ENCODE assay signal across 14 cellular contexts in genomic region chr4:23455482-23455881, GRCh38.
DNase-seq lines count a peak whose midpoint lies in the region; ATAC-seq and TF ChIP-seq lines count a peak whose summit lies in the region.
"Had no signal": no experiment of that assay in that cellular context is flagged by ENCODE, and none has a peak within 500 bp of the region (broad histone marks: within the 10 kb centered on the region; RNA-seq: fewer than 3 reads in every experiment).

No MANE protein-coding gene starts in this region.

- H2AK5ac ChIP-seq in mesendoderm (ENCODE audit: low read length) = no peak overlapping the region

- no peak overlapping the region for H3K18ac ChIP-seq in mesendoderm (ENCODE audit: low read length)

- no peak overlapping the region for H3K56ac ChIP-seq in mesendoderm (ENCODE audit: low read length)

- no CpG with 5 or more reads among the region's 3 CpGs for WGBS in mesendoderm (ENCODE audit: extremely low coverage, insufficient coverage, low lambda C conversion rate)

- no peak overlapping the region for H3K23ac ChIP-seq in mesendoderm (ENCODE audit: low read length)

- ATAC-seq in HG02610 (IDR thresholded peaks at IDR 0.05; ENCODE audit: unreplicated experiment) (no peak), HG03442 (IDR thresholded peaks at IDR 0.05; ENCODE audit: unreplicated experiment) (no peak), HG02970 (IDR thresholded peaks at IDR 0.05; ENCODE audit: low FRiP score, unreplicated experiment) (no peak)
- ATAC-seq: activated T-cell treated with anti-CD3 and anti-CD28 coated beads, Interleukin-2, amount 50 U/mL, for 4 hours; naive thymus-derived CD4-positive, alpha-beta T cell had no signal

- no peak overlapping the region for H3K9ac ChIP-seq in mesendoderm (ENCODE audit: low read length)
- H3K9ac ChIP-seq: KMS-11 had no signal

- H3K4me2 ChIP-seq in mesendoderm (ENCODE audit: low read length) = no peak overlapping the region
- H3K4me2 ChIP-seq: KMS-11 had no signal

- no peak overlapping the region for H4K8ac ChIP-seq in mesendoderm (ENCODE audit: low read depth, low read length)

- H3K4me3 ChIP-seq in epithelial cell of proximal tubule (ENCODE audit: low read depth, low read length) = no peak overlapping the region
- H3K4me3 ChIP-seq in mesendoderm (ENCODE audit: low read length) = no peak overlapping the region
- H3K4me3 ChIP-seq in HAP-1 = no peak overlapping the region

- H3K4me1 ChIP-seq in mesendoderm (ENCODE audit: control insufficient read depth, low read depth, low read length) (no peaks in the 10 kb centered on the region), HAP-1 (no peaks in the 10 kb centered on the region)

- in situ Hi-C loops in HAP-1 (cut with MboI; ENCODE audit: low sequenced_read_pairs) = no loop called here

- H4K5ac ChIP-seq in mesendoderm (ENCODE audit: low read length) = no peak overlapping the region

- H3K36me3 ChIP-seq in mesendoderm (ENCODE audit: control insufficient read depth, insufficient read depth, low read length) (no peaks in the 10 kb centered on the region), HAP-1 (replicated peaks) (no peaks in the 10 kb centered on the region)

- no peak overlapping the region for H3K27ac ChIP-seq in mesendoderm (ENCODE audit: low read depth, low read length)
- H3K27ac ChIP-seq: KMS-11 had no signal

- H2BK120ac ChIP-seq in mesendoderm (ENCODE audit: low read depth, low read length) = no peak overlapping the region

- TF ChIP-seq CTCF in epithelial cell of proximal tubule (conservative IDR thresholded peaks at IDR 0.05; ENCODE audit: low read depth, low read length) = peak; percentile 70

- H2BK15ac ChIP-seq in mesendoderm (replicated peaks; ENCODE audit: low read depth) = no peak overlapping the region

- H3K4ac ChIP-seq in mesendoderm (ENCODE audit: low read depth, low read length) = no peak overlapping the region

- no peak overlapping the region for H2BK5ac ChIP-seq in mesendoderm (ENCODE audit: low read length)

- no peaks in the 10 kb centered on the region for H3K79me2 ChIP-seq in mesendoderm (ENCODE audit: control insufficient read depth, insufficient read depth, low read length)

- no peaks in the 10 kb centered on the region for H3K79me1 ChIP-seq in mesendoderm (ENCODE audit: low read length)

- H3K27me3 ChIP-seq in mesendoderm (ENCODE audit: insufficient read depth, low read length, poor library complexity) (no peaks in the 10 kb centered on the region), HAP-1 (ENCODE audit: low read depth) (no peaks in the 10 kb centered on the region)

- DNase-seq in COLO829 (ENCODE audit: low spot score) (peak; percentile 1), NCI-H146 (lab: John Stamatoyannopoulos, UW) (peak; percentile 27), epithelial cell of proximal tubule (ENCODE audit: low read depth) (no peak), mesendoderm (peak; percentile 73), HAP-1 (ENCODE audit: low spot score in 2 of 2) (no peak)
- DNase-seq: activated T-cell treated with anti-CD3 and anti-CD28 coated beads, Interleukin-2, amount 50 U/mL, for 4 hours; C1 segment of cervical spinal cord; central memory CD4-positive, alpha-beta T cell; naive thymus-derived CD4-positive, alpha-beta T cell; stimulated activated CD4-positive, alpha-beta T cell treated with anti-CD3 and anti-CD28 coated beads, Interleukin-4, amount 100 ng/mL, for 1 hour had no signal

- no peaks in the 10 kb centered on the region for H3K9me3 ChIP-seq in HAP-1

Comparison
In these comparisons a context has a peak if more than half of its experiments do, and no peak if none do; other contexts are left out.
1. DNase-seq: peak in COLO829 (single experiment), NCI-H146 (single experiment) and mesendoderm (single experiment); none in epithelial cell of proximal tubule (single experiment) and HAP-1 (0 of 2).